ENCODE assay signal across 22 cellular contexts in genomic region chr4:151568966-151569365, GRCh38.
"Had no signal": no experiment of that assay in that cellular context is flagged by ENCODE, and none has a peak within 500 bp of the region (broad histone marks: within the 10 kb centered on the region; RNA-seq: fewer than 3 reads in every experiment).

No MANE protein-coding gene starts in this region.

- H3K27ac ChIP-seq: left lung, lower lobe of right lung, right atrium auricular region, right lobe of liver, tibial nerve, uterus had no signal

- H3K36me3 ChIP-seq: left lung, lower lobe of right lung, right atrium auricular region, right lobe of liver, tibial nerve, uterus had no signal

- H3K4me1 ChIP-seq: left lung, lower lobe of right lung, right atrium auricular region, right lobe of liver, tibial nerve, uterus had no signal

- H3K27me3 ChIP-seq: left lung, right atrium auricular region, right lobe of liver, tibial nerve, uterus had no signal

- H3K4me2 ChIP-seq: smooth muscle cell had no signal

- DNase-seq: hypothalamus; immature natural killer cell; kidney; left colon; left lung; lower lobe of right lung; mammary epithelial cell; mesenchymal stem cell; naive thymus-derived CD8-positive, alpha-beta T cell; nucleus accumbens; right lobe of liver; stimulated activated CD4-positive, alpha-beta T cell treated with anti-CD3 and anti-CD28 coated beads, Interleukin-1b, Interleukin-23, amount 100 ng/mL, for 48 hours; stimulated activated CD4-positive, alpha-beta T cell treated with anti-CD3 and anti-CD28 coated beads, Interleukin-2, amount 100 ng/mL, for 48 hours; stimulated activated CD4-positive, alpha-beta T cell treated with anti-CD3 and anti-CD28 coated beads, Interleukin-4, amount 100 ng/mL, for 4 hours; stimulated activated CD8-positive, alpha-beta memory T cell treated with anti-CD3 and anti-CD28 coated beads, Interleukin-4, amount 100 ng/mL, for 48 hours; stimulated activated naive CD4-positive, alpha-beta T cell treated with Interleukin-2 at 50 U/mL for 16 hours; stimulated activated naive CD8-positive, alpha-beta T cell treated with anti-CD3 and anti-CD28 coated beads, Interleukin-15, amount 100 ng/mL, for 72 hours; uterus had no signal

- H3K4me3 ChIP-seq: left lung, lower lobe of right lung, right atrium auricular region, right lobe of liver, smooth muscle cell, tibial nerve, uterus had no signal

- H3K9me3 ChIP-seq: left lung, lower lobe of right lung, right atrium auricular region, right lobe of liver, tibial nerve, uterus had no signal

- ATAC-seq: left colon; naive thymus-derived CD8-positive, alpha-beta T cell; right lobe of liver; stimulated activated memory B cell treated with anti-CD40 and anti-IgM and Interleukin-4, amounts not matched to agents 10 μg/mL and 1 μg/mL and 100 μg/mL, for 72 hours; stimulated activated naive CD8-positive, alpha-beta T cell treated with anti-CD3 and anti-CD28 coated beads, Interleukin-15, amount 100 ng/mL, for 72 hours had no signal
